Comparison of ENCODE assay signal across 1 cellular context in the genomic region with DNA sequence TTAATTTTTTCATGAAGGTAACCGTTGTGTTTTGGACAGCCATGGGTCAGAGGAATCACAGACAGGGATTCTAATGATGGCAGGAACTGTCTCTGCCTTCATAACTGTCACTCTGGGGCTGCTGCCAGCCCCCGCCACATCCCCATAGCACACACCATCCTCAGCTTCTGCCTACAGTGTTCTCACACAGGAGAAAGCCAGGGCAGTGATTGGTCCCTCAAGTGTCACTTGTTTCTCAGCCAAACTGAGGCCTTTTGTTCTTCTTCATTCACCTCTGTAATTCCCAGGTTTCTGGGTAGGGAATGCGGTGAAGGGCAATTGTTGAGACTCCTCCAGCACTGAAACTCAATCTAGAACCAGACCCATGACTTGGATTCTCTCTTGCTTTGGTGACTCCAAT.
TF ChIP-seq lines count a peak whose summit lies in the region.

No MANE protein-coding gene starts in this region.

TF ChIP-seq in GM23338, 12 proteins besides CTCF, POLR2A, EP300 and RAD21 (continued from another document):
- TF ChIP-seq STAT1 (IDR thresholded peaks at IDR 0.05; ENCODE audit: unreplicated experiment), result no peak
- no peak for TF ChIP-seq ZNF331 (CRISPR knock-in tag; IDR thresholded peaks at IDR 0.05; ENCODE audit: low read depth)
